ENCODE assay signal across 1 cellular context in genomic region chr20:18497603-18498002, GRCh38.
TF ChIP-seq lines count a peak whose summit lies in the region.

No MANE protein-coding gene starts in this region.

TF ChIP-seq in GM23338, 12 proteins besides CTCF, POLR2A, EP300 and RAD21 (continued from another document):
- no peak for TF ChIP-seq ZNF462 (CRISPR knock-in tag; IDR thresholded peaks at IDR 0.05)
